ENCODE assay signal across 10 cellular contexts in the genomic region with DNA sequence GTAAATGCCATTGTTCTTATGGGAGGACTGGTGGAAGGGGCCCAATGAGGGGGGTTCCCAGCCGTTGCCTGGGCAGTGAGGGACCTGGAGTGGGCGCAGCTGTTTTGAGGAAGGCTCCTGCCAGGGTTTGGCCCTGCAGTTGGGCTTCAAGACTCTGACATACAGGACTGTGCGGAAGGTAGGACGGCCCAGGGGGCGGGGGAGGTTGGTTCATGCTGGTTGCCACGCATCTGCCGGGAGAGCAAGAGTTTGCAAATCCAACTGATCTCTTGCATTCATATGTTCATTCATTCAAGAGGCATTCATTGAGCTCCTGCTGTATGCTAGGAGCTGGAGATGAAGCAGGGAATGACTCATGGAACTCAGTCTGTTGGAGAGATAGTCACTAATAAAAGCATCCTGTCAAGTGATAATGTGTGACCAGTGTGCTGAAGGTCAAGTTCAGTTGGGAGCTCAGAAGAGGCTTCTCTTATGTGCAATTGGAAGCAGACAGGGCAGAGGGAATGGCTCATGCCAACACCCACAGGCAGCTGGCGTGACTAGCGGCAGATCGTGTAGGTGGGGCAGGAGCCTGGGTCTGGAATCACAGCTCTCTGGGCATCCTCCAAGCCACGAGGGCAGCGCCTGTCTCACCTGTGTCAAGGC. TPM values are rescaled to one million over a fixed set of nuclear protein-coding genes. Genes with fewer than 3 reads are reported as not detected.
DNase-seq lines count a peak whose midpoint lies in the region; ATAC-seq and TF ChIP-seq lines count a peak whose summit lies in the region.
"Had no signal": no experiment of that assay in that cellular context is flagged by ENCODE, and none has a peak within 500 bp of the region (broad histone marks: within the 10 kb centered on the region; RNA-seq: fewer than 3 reads in every experiment).

No MANE protein-coding gene starts in this region.

- H3K27me3 ChIP-seq in PC-3 (ENCODE audit: low read length) = no peaks in the 10 kb centered on the region

- intact Hi-C loops in PC-3 (cut with micrococcal nuclease) = no loop called here

- peaks cover 11% of the 10 kb centered on the region for H3K4me1 ChIP-seq in PC-3 (ENCODE audit: insufficient read depth, low read length)

- H3K9me2 ChIP-seq in PC-3 (replicated peaks; ENCODE audit: low read length) = no peaks in the 10 kb centered on the region

- DNase-seq in GM03348 (ENCODE audit: low spot score) = peak; percentile 57
- peak; percentile 59 for DNase-seq in PC-3
- DNase-seq in epidermal melanocyte (ENCODE audit: insufficient read length, low spot score) = peak; percentile 69
- DNase-seq in osteocyte (ENCODE audit: extremely low spot score, unreplicated experiment) = no peak
- DNase-seq in NCI-H1436 treated with DMSO at 0.1 percent for 48 hours (lab: John Stamatoyannopoulos, UW) = no peak
- DNase-seq in ureter (ENCODE audit: low spot score) = no peak
- DNase-seq: hippocampal formation, NCI-H1105 had no signal

- H3K9me3 Mint-ChIP-seq in osteocyte (ENCODE audit: unreplicated experiment) = no peaks in the 10 kb centered on the region

- no peak overlapping the region for H3K9ac ChIP-seq in PC-3 (ENCODE audit: low read length)

- no peak overlapping the region for H3K4me3 ChIP-seq in PC-3 (ENCODE audit: low read length)

- peak overlapping the region; percentile 97 for H3K27ac Mint-ChIP-seq in osteocyte (ENCODE audit: unreplicated experiment)

- POLR2A ChIA-PET in PC-3 (lab: Charles Lee; ENCODE audit: unreplicated experiment) = no interaction called here

- H3K4me3 Mint-ChIP-seq in osteocyte (ENCODE audit: unreplicated experiment) = peak overlapping the region; percentile 35

- no peak overlapping the region for H2AFZ ChIP-seq in PC-3 (ENCODE audit: low read length)

- peaks cover 3% of the 10 kb centered on the region for H3K36me3 Mint-ChIP-seq in osteocyte (ENCODE audit: unreplicated experiment)

- ATAC-seq in PC-3 = peak; percentile 67
- no peak for ATAC-seq in HG03139 (IDR thresholded peaks at IDR 0.05; ENCODE audit: unreplicated experiment)
- ATAC-seq in HG03196 (IDR thresholded peaks at IDR 0.05; ENCODE audit: unreplicated experiment) = no peak

- H3K27ac ChIP-seq in PC-3 (ENCODE audit: low read length) = no peak overlapping the region

- no TSS peak for BruUV-seq in PC-3 (replicated peaks; lab: Mats Ljungman, UMichigan)

- H3K27me3 Mint-ChIP-seq in osteocyte (ENCODE audit: unreplicated experiment) = no peaks in the 10 kb centered on the region

- H3K36me3 ChIP-seq in PC-3 (ENCODE audit: low read depth, low read length) = peaks cover under 1% of the 10 kb centered on the region; the same call in 1 of the 2 replicates

- peak overlapping the region; percentile 2; the same call in 1 of the 2 replicates for H3K4me2 ChIP-seq in PC-3 (ENCODE audit: low read length)

- peaks cover 35% of the 10 kb centered on the region for H3K79me2 ChIP-seq in PC-3 (ENCODE audit: low read length)

- CTCF ChIA-PET in PC-3 (lab: Charles Lee) = interaction anchor here (1.1 kb wide), 1 partner anchor 38 kb away, joined by 3 read pairs; no protein-coding TSS in a partner anchor

- H3K9me3 ChIP-seq in PC-3 (ENCODE audit: low read length) = no peaks in the 10 kb centered on the region

- no peaks in the 10 kb centered on the region for H3F3A ChIP-seq in PC-3 (ENCODE audit: low read length, unreplicated experiment)

- H3K4me1 Mint-ChIP-seq in osteocyte (ENCODE audit: unreplicated experiment) = peaks cover 67% of the 10 kb centered on the region

- no peaks in the 10 kb centered on the region for H4K20me1 ChIP-seq in PC-3 (ENCODE audit: low read length)

- TF ChIP-seq CTCF in PC-3 (conservative IDR thresholded peaks at IDR 0.05; ENCODE audit: low read depth, low read length) = no peak
- no peak for TF ChIP-seq CTCF in osteocyte (IDR thresholded peaks at IDR 0.05)

RNA-seq across cellular contexts. Expression of a gene that starts 7.8 kb away (rescaled TPM):
- total RNA-seq in PC-3 (2014; rRNA removed) (12.9 and 34.6 TPM in 2 replicates), osteocyte (36.4 and 37.4 TPM in 2 replicates), ureter (20.4 TPM)

RNA-seq across cellular contexts. Expression of a gene that starts 44.7 kb away (rescaled TPM):
- total RNA-seq in PC-3 (2014; rRNA removed) (18.6 and 22.8 TPM in 2 replicates), osteocyte (13.6 and 14.6 TPM in 2 replicates), ureter (7.5 TPM)

Comparison
In these comparisons a context has a peak if more than half of its experiments do, and no peak if none do; other contexts are left out.
1. DNase-seq: peak in GM03348 (single experiment), PC-3 (single experiment) and epidermal melanocyte (single experiment); none in osteocyte (single experiment), NCI-H1436 treated with DMSO at 0.1 percent for 48 hours (single experiment) and ureter (single experiment).